28 cellular contexts compared by ENCODE assay signal in genomic region chr18:46243095-46243494, GRCh38.
"Had no signal": no experiment of that assay in that cellular context is flagged by ENCODE, and none has a peak within 500 bp of the region (broad histone marks: within the 10 kb centered on the region; RNA-seq: fewer than 3 reads in every experiment).

No MANE protein-coding gene starts in this region.

- H3K4me1 ChIP-seq: breast epithelium, SJCRH30 had no signal

- ATAC-seq: activated CD8-positive, alpha-beta T cell treated with anti-CD3 and anti-CD28 coated beads, Interleukin-2, amount 10 ng/mL, durations not matched to agents 7 days and 5 days; Right ventricle myocardium inferior had no signal

- H3K27me3 Mint-ChIP-seq: activated naive CD8-positive, alpha-beta T cell treated with anti-CD3 and anti-CD28 coated beads, Interleukin-2, amount 10 ng/mL, durations not matched to agents 7 days and 5 days had no signal

- H3K27ac Mint-ChIP-seq: activated CD8-positive, alpha-beta T cell treated with anti-CD3 and anti-CD28 coated beads, Interleukin-2, amount 10 ng/mL, durations not matched to agents 7 days and 5 days; activated naive CD8-positive, alpha-beta T cell treated with anti-CD3 and anti-CD28 coated beads, Interleukin-2, amount 10 ng/mL, durations not matched to agents 7 days and 5 days had no signal

- H3K27ac ChIP-seq: adrenal gland, breast epithelium, SJCRH30 had no signal

- DNase-seq: activated CD4-positive, alpha-beta T cell treated with anti-CD3 and anti-CD28 coated beads for 48 hours; activated CD4-positive, alpha-beta T cell treated with anti-CD3 and anti-CD28 coated beads, Interleukin-2, amount 50 U/mL, for 4 hours; activated CD4-positive, CD25-positive, alpha-beta regulatory T cell treated with anti-CD3 and anti-CD28 coated beads, Interleukin-2, amount 50 U/mL, for 72 hours; activated CD8-positive, alpha-beta memory T cell treated with anti-CD3 and anti-CD28 coated beads, Interleukin-2, amount 50 U/mL, for 48 hours; activated CD8-positive, alpha-beta T cell treated with anti-CD3 and anti-CD28 coated beads, Interleukin-2, amount 10 ng/mL, durations not matched to agents 7 days and 5 days; activated effector memory CD4-positive, alpha-beta T cell treated with anti-CD3 and anti-CD28 coated beads, Interleukin-2, amount 50 U/mL, for 16 hours; activated naive CD4-positive, alpha-beta T cell treated with Interleukin-2 at 50 U/mL for 16 hours; activated naive CD8-positive, alpha-beta T cell treated with anti-CD3 and anti-CD28 coated beads, Interleukin-2, amount 10 ng/mL, durations not matched to agents 7 days and 5 days; activated T-cell treated with anti-CD3 and anti-CD28 coated beads, Interleukin-2, amount 50 U/mL, for 1 hour; adrenal gland; anterior cingulate cortex; caudate nucleus; Kasumi-1; KBM-7; NCI-H1048; NCI-H1417; NCI-H1694; NCI-H2029; NCI-H2107; NCI-H345; NCI-H510A; NCI-H526 treated with DMSO at 0.1 percent for 48 hours; NCI-H82; RPMI8226; SJCRH30; SK-N-SH had no signal

- H3K9ac ChIP-seq: SK-N-SH had no signal

- H3K4me2 ChIP-seq: SK-N-SH had no signal

- H3K4me3 ChIP-seq: adrenal gland, breast epithelium, SJCRH30 had no signal

- H3K9me3 ChIP-seq: adrenal gland, breast epithelium, SJCRH30, SK-N-SH had no signal

- H3K4me3 Mint-ChIP-seq: activated CD8-positive, alpha-beta T cell treated with anti-CD3 and anti-CD28 coated beads, Interleukin-2, amount 10 ng/mL, durations not matched to agents 7 days and 5 days; activated naive CD8-positive, alpha-beta T cell treated with anti-CD3 and anti-CD28 coated beads, Interleukin-2, amount 10 ng/mL, durations not matched to agents 7 days and 5 days had no signal

- H3K27me3 ChIP-seq: adrenal gland, breast epithelium, SJCRH30 had no signal

- H3K36me3 ChIP-seq: adrenal gland, breast epithelium, SJCRH30 had no signal
